In genomic region chr12:132227156-132227555, GRCh38 we compare ENCODE assay signal across 1 cellular context.
TF ChIP-seq lines count a peak whose summit lies in the region.

No MANE protein-coding gene starts in this region.

TF ChIP-seq in SK-N-SH, 30 proteins besides CTCF, POLR2A, EP300 and RAD21 (continued from another document):
- TF ChIP-seq, protein P1, sequence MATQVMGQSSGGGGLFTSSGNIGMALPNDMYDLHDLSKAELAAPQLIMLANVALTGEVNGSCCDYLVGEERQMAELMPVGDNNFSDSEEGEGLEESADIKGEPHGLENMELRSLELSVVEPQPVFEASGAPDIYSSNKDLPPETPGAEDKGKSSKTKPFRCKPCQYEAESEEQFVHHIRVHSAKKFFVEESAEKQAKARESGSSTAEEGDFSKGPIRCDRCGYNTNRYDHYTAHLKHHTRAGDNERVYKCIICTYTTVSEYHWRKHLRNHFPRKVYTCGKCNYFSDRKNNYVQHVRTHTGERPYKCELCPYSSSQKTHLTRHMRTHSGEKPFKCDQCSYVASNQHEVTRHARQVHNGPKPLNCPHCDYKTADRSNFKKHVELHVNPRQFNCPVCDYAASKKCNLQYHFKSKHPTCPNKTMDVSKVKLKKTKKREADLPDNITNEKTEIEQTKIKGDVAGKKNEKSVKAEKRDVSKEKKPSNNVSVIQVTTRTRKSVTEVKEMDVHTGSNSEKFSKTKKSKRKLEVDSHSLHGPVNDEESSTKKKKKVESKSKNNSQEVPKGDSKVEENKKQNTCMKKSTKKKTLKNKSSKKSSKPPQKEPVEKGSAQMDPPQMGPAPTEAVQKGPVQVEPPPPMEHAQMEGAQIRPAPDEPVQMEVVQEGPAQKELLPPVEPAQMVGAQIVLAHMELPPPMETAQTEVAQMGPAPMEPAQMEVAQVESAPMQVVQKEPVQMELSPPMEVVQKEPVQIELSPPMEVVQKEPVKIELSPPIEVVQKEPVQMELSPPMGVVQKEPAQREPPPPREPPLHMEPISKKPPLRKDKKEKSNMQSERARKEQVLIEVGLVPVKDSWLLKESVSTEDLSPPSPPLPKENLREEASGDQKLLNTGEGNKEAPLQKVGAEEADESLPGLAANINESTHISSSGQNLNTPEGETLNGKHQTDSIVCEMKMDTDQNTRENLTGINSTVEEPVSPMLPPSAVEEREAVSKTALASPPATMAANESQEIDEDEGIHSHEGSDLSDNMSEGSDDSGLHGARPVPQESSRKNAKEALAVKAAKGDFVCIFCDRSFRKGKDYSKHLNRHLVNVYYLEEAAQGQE (IDR thresholded peaks at IDR 0.05; ENCODE audit: low read depth, low read length), result no peak
- no peak for TF ChIP-seq GABPA (IDR thresholded peaks at IDR 0.05; ENCODE audit: low read depth)
- TF ChIP-seq CHD2 (IDR thresholded peaks at IDR 0.05; ENCODE audit: low read length, partially characterized antibody), result no peak
- TF ChIP-seq YY1 (IDR thresholded peaks at IDR 0.05; ENCODE audit: low read depth), result no peak
